8 cellular contexts compared by ENCODE assay signal in the genomic region with DNA sequence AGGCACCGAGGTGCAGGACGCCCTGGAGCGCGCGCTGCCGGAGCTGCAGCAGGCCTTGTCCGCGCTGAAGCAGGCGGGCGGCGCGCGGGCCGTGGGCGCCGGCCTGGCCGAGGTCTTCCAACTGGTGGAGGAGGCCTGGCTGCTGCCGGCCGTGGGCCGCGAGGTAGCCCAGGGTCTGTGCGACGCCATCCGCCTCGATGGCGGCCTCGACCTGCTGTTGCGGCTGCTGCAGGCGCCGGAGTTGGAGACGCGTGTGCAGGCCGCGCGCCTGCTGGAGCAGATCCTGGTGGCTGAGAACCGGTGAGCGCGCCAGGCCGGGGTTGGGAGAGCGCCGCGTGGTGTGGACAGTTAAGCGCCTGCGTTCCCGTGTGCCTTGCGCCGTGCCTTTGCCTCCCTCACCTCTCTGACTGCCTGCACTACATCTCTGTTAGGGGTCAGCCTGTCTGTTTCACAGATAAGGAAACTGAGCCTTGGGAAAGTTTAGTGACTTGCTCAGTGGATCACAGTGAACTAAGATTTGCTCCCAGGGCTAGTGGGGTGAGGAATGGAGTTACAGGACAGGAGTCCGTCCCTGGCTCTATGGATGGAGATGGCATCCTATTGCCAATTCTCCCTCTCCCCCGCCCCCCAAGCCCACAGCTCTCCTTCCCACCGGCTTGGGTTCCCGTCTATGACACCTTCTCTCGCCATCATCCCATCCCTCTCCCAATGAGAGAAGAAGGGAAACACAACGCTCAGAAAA. TPM values are rescaled to one million over a fixed set of nuclear protein-coding genes. Genes with fewer than 3 reads are reported as not detected.
DNase-seq lines count a peak whose midpoint lies in the region; ATAC-seq and TF ChIP-seq lines count a peak whose summit lies in the region.

No MANE protein-coding gene starts in this region.

- peaks cover 29% of the 10 kb centered on the region for H3K4me1 Mint-ChIP-seq in activated naive CD4-positive, alpha-beta T cell treated with anti-CD3 and anti-CD28 coated beads, Interleukin-2, amount 10 ng/mL, durations not matched to agents 7 days and 5 days

- no peaks in the 10 kb centered on the region for H3K79me2 ChIP-seq in ACC112 (ENCODE audit: control insufficient read depth, insufficient read depth, low read length, unreplicated experiment)
- H3K79me2 ChIP-seq in smooth muscle cell (ENCODE audit: low read depth) = peaks cover 19% of the 10 kb centered on the region

- no peak overlapping the region for H3K27ac Mint-ChIP-seq in activated naive CD4-positive, alpha-beta T cell treated with anti-CD3 and anti-CD28 coated beads, Interleukin-2, amount 10 ng/mL, durations not matched to agents 7 days and 5 days

- no peaks in the 10 kb centered on the region for H3K9me3 ChIP-seq in smooth muscle cell (replicated peaks; ENCODE audit: low read depth)

- H3K36me3 ChIP-seq in ACC112 (ENCODE audit: insufficient read depth, low read length) (no peaks in the 10 kb centered on the region), smooth muscle cell (ENCODE audit: low read depth) (no peaks in the 10 kb centered on the region)

- H3K36me3 Mint-ChIP-seq in activated naive CD4-positive, alpha-beta T cell treated with anti-CD3 and anti-CD28 coated beads, Interleukin-2, amount 10 ng/mL, durations not matched to agents 7 days and 5 days = no peaks in the 10 kb centered on the region

- H3K4me3 ChIP-seq in ACC112 (ENCODE audit: low read depth, low read length) (peak overlapping the region; percentile 88), smooth muscle cell (peak overlapping the region; percentile 68)

- peak overlapping the region; percentile 83 for H2AFZ ChIP-seq in ACC112 (ENCODE audit: low read length, unreplicated experiment)
- no peak overlapping the region for H2AFZ ChIP-seq in smooth muscle cell (ENCODE audit: low read depth)

- H3K4me1 ChIP-seq in ACC112 (ENCODE audit: control insufficient read depth, insufficient read depth, low read length, unreplicated experiment) (peaks cover 26% of the 10 kb centered on the region), smooth muscle cell (ENCODE audit: low read depth) (peaks cover 20% of the 10 kb centered on the region)

- 19% methylated on average over 26 of the region's 53 CpGs for WGBS in smooth muscle cell (ENCODE audit: low lambda C conversion rate)

- DNase-seq in GM13976 (ENCODE audit: low spot score) (peak; percentile 63), hepatic stellate cell (ENCODE audit: low spot score) (peak; percentile 53), smooth muscle cell (lab: John Stamatoyannopoulos, UW; ENCODE audit: unreplicated experiment) (no peak), OCI-M2 (lab: John Stamatoyannopoulos, UW; ENCODE audit: unreplicated experiment) (no peak), NCI-H2081 treated with DMSO at 0.1 percent for 48 hours (lab: John Stamatoyannopoulos, UW) (no peak)
- DNase-seq in activated naive CD4-positive, alpha-beta T cell treated with anti-CD3 and anti-CD28 coated beads, Interleukin-2, amount 10 ng/mL, durations not matched to agents 7 days and 5 days = peak; percentile 46

- no peak for TF ChIP-seq CTCF in GM13976 (IDR thresholded peaks at IDR 0.05; ENCODE audit: borderline replicate concordance, control extremely low read depth, extremely low read depth, insufficient read depth, missing control alignments)
- TF ChIP-seq CTCF in smooth muscle cell (IDR thresholded peaks at IDR 0.05; ENCODE audit: borderline replicate concordance, insufficient read depth, poor library complexity, severe bottlenecking) = no peak

- in situ Hi-C loops in GM13976 (cut with MboI; ENCODE audit: low sequenced_read_pairs, unreplicated experiment) = loop anchor here (10.0 kb wide), 1 partner anchor 62 kb away; no protein-coding TSS in a partner anchor

- H3F3A ChIP-seq in smooth muscle cell (ENCODE audit: low read depth) = peaks cover 5% of the 10 kb centered on the region

- H3K9me3 Mint-ChIP-seq in activated naive CD4-positive, alpha-beta T cell treated with anti-CD3 and anti-CD28 coated beads, Interleukin-2, amount 10 ng/mL, durations not matched to agents 7 days and 5 days = no peaks in the 10 kb centered on the region

- peak overlapping the region; percentile 94 for H3K4me2 ChIP-seq in smooth muscle cell

- H3K27ac ChIP-seq in ACC112 (ENCODE audit: low read depth, low read length) (peak overlapping the region; percentile 27; the same call in 1 of the 2 replicates), smooth muscle cell (ENCODE audit: low read depth) (peak overlapping the region; percentile 62)

- CTCF ChIA-PET in activated naive CD4-positive, alpha-beta T cell treated with anti-CD3 and anti-CD28 coated beads, Interleukin-2, amount 10 ng/mL, durations not matched to agents 7 days and 5 days (lab: Charles Lee) = no interaction called here

- no peak overlapping the region for H3K9ac ChIP-seq in smooth muscle cell (ENCODE audit: low read depth)

- ATAC-seq in HG03439 (IDR thresholded peaks at IDR 0.05; ENCODE audit: unreplicated experiment) = peak; percentile 15

- H3K27me3 ChIP-seq in ACC112 (ENCODE audit: insufficient read depth, low read length) (no peaks in the 10 kb centered on the region), smooth muscle cell (ENCODE audit: low read depth) (no peaks in the 10 kb centered on the region)

- H3K27me3 Mint-ChIP-seq in activated naive CD4-positive, alpha-beta T cell treated with anti-CD3 and anti-CD28 coated beads, Interleukin-2, amount 10 ng/mL, durations not matched to agents 7 days and 5 days = peaks cover 5% of the 10 kb centered on the region

- peaks cover 43% of the 10 kb centered on the region for H4K20me1 ChIP-seq in smooth muscle cell (ENCODE audit: low read depth)

- H3K4me3 Mint-ChIP-seq in activated naive CD4-positive, alpha-beta T cell treated with anti-CD3 and anti-CD28 coated beads, Interleukin-2, amount 10 ng/mL, durations not matched to agents 7 days and 5 days = peak overlapping the region; percentile 68

RNA-seq across cellular contexts. Expression of a gene that starts 0.9 kb away (rescaled TPM):
- total RNA-seq in smooth muscle cell = 8.2 and 13.4 TPM in 2 replicates
- polyA plus RNA-seq in smooth muscle cell = 8.3 and 8.7 TPM in 2 replicates

RNA-seq across cellular contexts. Expression of a gene that starts 2.3 kb away (rescaled TPM):
- total RNA-seq in smooth muscle cell = 60.3 and 90.5 TPM in 2 replicates
- 71.2 and 90.3 TPM in 2 replicates for polyA plus RNA-seq in smooth muscle cell

RNA-seq across cellular contexts. Expression of a gene that starts 7.4 kb away (rescaled TPM):
- total RNA-seq in smooth muscle cell = not detected in 2 replicates
- polyA plus RNA-seq in smooth muscle cell = not detected in 2 replicates

RNA-seq across cellular contexts. Expression of a gene that starts 15.0 kb away (rescaled TPM):
- 52.6 and 55.0 TPM in 2 replicates for total RNA-seq in smooth muscle cell
- 82.9 and 83.2 TPM in 2 replicates for polyA plus RNA-seq in smooth muscle cell

RNA-seq across cellular contexts. Expression of a gene that starts 33.6 kb away (rescaled TPM):
- 5.1 and 20.9 TPM in 2 replicates for total RNA-seq in smooth muscle cell
- polyA plus RNA-seq in smooth muscle cell = 7.0 and 10.3 TPM in 2 replicates

Comparison
In these comparisons a context has a peak if more than half of its experiments do, and no peak if none do; other contexts are left out.
1. DNase-seq: peak in GM13976 (single experiment), activated naive CD4-positive, alpha-beta T cell treated with anti-CD3 and anti-CD28 coated beads, Interleukin-2, amount 10 ng/mL, durations not matched to agents 7 days and 5 days (single experiment) and hepatic stellate cell (single experiment); none in smooth muscle cell (single experiment), OCI-M2 (single experiment) and NCI-H2081 treated with DMSO at 0.1 percent for 48 hours (single experiment).